Comparison of ENCODE assay signal across 1 cellular context in the genomic region with DNA sequence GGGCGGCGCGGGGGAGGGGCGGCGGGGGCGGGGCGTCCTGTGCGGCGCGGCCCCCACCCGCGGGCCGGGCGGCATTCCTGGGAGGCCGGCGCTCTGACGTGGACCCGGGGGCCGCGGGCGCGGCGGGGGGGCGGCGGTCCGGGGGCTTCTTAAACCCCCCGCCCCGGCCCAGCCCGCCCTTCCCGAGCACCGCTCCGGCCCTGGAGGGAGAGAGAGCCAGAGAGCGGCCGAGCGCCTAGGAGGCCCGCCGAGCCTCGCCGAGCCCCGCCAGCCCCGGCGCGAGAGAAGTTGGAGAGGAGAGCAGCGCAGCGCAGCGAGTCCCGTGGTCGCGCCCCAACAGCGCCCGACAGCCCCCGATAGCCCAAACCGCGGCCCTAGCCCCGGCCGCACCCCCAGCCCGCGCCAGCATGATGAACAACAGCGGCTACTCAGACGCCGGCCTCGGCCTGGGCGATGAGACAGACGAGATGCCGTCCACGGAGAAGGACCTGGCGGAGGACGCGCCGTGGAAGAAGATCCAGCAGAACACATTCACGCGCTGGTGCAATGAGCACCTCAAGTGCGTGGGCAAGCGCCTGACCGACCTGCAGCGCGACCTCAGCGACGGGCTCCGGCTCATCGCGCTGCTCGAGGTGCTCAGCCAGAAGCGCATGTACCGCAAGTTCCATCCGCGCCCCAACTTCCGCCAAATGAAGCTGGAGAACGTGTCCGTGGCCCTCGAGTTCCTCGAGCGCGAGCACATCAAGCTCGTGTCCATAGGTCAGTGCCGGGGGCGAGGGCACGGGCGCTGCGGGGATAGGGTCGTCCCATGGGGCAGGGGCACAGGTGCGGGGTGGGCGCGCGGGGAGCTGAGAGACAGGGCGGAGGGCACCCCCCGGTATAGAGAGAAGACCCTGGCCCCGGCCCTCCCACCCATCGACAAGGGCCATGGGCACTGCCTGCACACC.
A peak's percentile ranks its signal among the peaks of the same experiment; 100 is the strongest.
TF ChIP-seq lines count a peak whose summit lies in the region.

FLNC (plus strand) TSS at position 176 of the 947 bp plus-strand sequence; CDS start at position 408, 232 bp downstream.

TF ChIP-seq in K562, 482 proteins besides CTCF, POLR2A, EP300 and RAD21 (continued from another document and continues in another):
- TF ChIP-seq NKRF (IDR thresholded peaks at IDR 0.05; ENCODE audit: borderline replicate concordance) (peak; percentile 84; the same call in 1 of the 2 replicates), SRSF9 (IDR thresholded peaks at IDR 0.05; ENCODE audit: borderline replicate concordance, low read depth, low read length) (no peak), PRMT5 (CRISPR knock-in tag; IDR thresholded peaks at IDR 0.05) (no peak), MIER1 (IDR thresholded peaks at IDR 0.05; ENCODE audit: low read depth) (no peak), TARDBP (IDR thresholded peaks at IDR 0.05) (0 out of 2 replicates have a peak, but pooled peaks have one; percentile 64), MLX (CRISPR knock-in tag; conservative IDR thresholded peaks at IDR 0.05) (peak in 1 of 2 experiments; percentile 90; a peak in 2 of 4 replicates), ZNF232 (CRISPR knock-in tag; IDR thresholded peaks at IDR 0.05) (0 out of 2 replicates have a peak, but pooled peaks have one; percentile 23), HDAC3 (IDR thresholded peaks at IDR 0.05; ENCODE audit: borderline replicate concordance, partially characterized antibody) (no peak), MITF (IDR thresholded peaks at IDR 0.05) (no peak), SLC30A9 (CRISPR knock-in tag; IDR thresholded peaks at IDR 0.05) (0 out of 2 replicates have a peak, but pooled peaks have one; percentile 23), ZNF609 (CRISPR knock-in tag; IDR thresholded peaks at IDR 0.05; ENCODE audit: borderline replicate concordance) (no peak), FOS (IDR thresholded peaks at IDR 0.05; ENCODE audit: extremely low read depth, insufficient read length) (no peak), JUND (IDR thresholded peaks at IDR 0.05; ENCODE audit: borderline replicate concordance, low read depth, low read length) (no peak), JUND (tag; IDR thresholded peaks at IDR 0.05; ENCODE audit: borderline replicate concordance, low read depth, low read length) (no peak), MEF2A (IDR thresholded peaks at IDR 0.05; ENCODE audit: control insufficient read depth, low read depth, low read length) (no peak), ZNF133 (CRISPR knock-in tag; IDR thresholded peaks at IDR 0.05) (no peak), SETDB1 (IDR thresholded peaks at IDR 0.05; ENCODE audit: low read length) (no peak), ZEB2 (IDR thresholded peaks at IDR 0.05) (no peak), HDAC1 (IDR thresholded peaks at IDR 0.05) (peak in 1 of 2 experiments; percentile 87; a peak in 2 of 4 replicates), MTF1 (CRISPR knock-in tag; IDR thresholded peaks at IDR 0.05; ENCODE audit: borderline replicate concordance) (no peak), NFATC3 (IDR thresholded peaks at IDR 0.05) (peak; percentile 97), SUPT5H (IDR thresholded peaks at IDR 0.05) (peak; percentile 44), CAMTA2 (CRISPR knock-in tag; conservative IDR thresholded peaks at IDR 0.05) (no peak), THRAP3 (IDR thresholded peaks at IDR 0.05; ENCODE audit: borderline replicate concordance) (0 out of 2 replicates have a peak, but pooled peaks have one; percentile 26), ATF2 (CRISPR knock-in tag; IDR thresholded peaks at IDR 0.05) (no peak), SP2 (IDR thresholded peaks at IDR 0.05; ENCODE audit: extremely low read depth, low read depth, low read length, poor library complexity, severe bottlenecking) (no peak), RBM39 (optimal IDR thresholded peaks at IDR 0.05; ENCODE audit: low read depth, low read length) (no peak), ZFP36 (IDR thresholded peaks at IDR 0.05; ENCODE audit: low read depth, low read length, partially characterized antibody) (no peak), OTX1 (CRISPR knock-in tag; IDR thresholded peaks at IDR 0.05) (no peak), YY1 (IDR thresholded peaks at IDR 0.05; ENCODE audit: borderline replicate concordance in 1 of 3, control insufficient read depth in 1 of 3, extremely low read depth in 1 of 3, insufficient read depth in 3 of 3, insufficient read length in 1 of 3, insufficient replicate concordance in 2 of 3, low read depth in 1 of 3, low read length in 2 of 3) (no peak), NCOR1 (IDR thresholded peaks at IDR 0.05) (peak; percentile 28; the same call in 1 of the 2 replicates), FOSL1 (tag; conservative IDR thresholded peaks at IDR 0.05) (no peak; the same call in 1 of the 2 replicates)
- TF ChIP-seq, protein P1, sequence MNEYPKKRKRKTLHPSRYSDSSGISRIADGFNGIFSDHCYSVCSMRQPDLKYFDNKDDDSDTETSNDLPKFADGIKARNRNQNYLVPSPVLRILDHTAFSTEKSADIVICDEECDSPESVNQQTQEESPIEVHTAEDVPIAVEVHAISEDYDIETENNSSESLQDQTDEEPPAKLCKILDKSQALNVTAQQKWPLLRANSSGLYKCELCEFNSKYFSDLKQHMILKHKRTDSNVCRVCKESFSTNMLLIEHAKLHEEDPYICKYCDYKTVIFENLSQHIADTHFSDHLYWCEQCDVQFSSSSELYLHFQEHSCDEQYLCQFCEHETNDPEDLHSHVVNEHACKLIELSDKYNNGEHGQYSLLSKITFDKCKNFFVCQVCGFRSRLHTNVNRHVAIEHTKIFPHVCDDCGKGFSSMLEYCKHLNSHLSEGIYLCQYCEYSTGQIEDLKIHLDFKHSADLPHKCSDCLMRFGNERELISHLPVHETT (CRISPR knock-in tag; conservative IDR thresholded peaks at IDR 0.05 in 1 of 2, IDR thresholded peaks at IDR 0.05 in 1 of 2) = peak in 1 of 2 experiments; percentile 5; a peak in 1 of 4 replicates
- TF ChIP-seq, protein P2, sequence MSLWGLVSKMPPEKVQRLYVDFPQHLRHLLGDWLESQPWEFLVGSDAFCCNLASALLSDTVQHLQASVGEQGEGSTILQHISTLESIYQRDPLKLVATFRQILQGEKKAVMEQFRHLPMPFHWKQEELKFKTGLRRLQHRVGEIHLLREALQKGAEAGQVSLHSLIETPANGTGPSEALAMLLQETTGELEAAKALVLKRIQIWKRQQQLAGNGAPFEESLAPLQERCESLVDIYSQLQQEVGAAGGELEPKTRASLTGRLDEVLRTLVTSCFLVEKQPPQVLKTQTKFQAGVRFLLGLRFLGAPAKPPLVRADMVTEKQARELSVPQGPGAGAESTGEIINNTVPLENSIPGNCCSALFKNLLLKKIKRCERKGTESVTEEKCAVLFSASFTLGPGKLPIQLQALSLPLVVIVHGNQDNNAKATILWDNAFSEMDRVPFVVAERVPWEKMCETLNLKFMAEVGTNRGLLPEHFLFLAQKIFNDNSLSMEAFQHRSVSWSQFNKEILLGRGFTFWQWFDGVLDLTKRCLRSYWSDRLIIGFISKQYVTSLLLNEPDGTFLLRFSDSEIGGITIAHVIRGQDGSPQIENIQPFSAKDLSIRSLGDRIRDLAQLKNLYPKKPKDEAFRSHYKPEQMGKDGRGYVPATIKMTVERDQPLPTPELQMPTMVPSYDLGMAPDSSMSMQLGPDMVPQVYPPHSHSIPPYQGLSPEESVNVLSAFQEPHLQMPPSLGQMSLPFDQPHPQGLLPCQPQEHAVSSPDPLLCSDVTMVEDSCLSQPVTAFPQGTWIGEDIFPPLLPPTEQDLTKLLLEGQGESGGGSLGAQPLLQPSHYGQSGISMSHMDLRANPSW (CRISPR knock-in tag; IDR thresholded peaks at IDR 0.05) = 0 out of 2 replicates have a peak, but pooled peaks have one; percentile 66
- TF ChIP-seq, protein P3, sequence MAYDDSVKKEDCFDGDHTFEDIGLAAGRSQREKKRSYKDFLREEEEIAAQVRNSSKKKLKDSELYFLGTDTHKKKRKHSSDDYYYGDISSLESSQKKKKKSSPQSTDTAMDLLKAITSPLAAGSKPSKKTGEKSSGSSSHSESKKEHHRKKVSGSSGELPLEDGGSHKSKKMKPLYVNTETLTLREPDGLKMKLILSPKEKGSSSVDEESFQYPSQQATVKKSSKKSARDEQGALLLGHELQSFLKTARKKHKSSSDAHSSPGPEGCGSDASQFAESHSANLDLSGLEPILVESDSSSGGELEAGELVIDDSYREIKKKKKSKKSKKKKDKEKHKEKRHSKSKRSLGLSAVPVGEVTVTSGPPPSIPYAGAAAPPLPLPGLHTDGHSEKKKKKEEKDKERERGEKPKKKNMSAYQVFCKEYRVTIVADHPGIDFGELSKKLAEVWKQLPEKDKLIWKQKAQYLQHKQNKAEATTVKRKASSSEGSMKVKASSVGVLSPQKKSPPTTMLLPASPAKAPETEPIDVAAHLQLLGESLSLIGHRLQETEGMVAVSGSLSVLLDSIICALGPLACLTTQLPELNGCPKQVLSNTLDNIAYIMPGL (CRISPR knock-in tag; IDR thresholded peaks at IDR 0.05) = peak; percentile 92
- TF ChIP-seq, protein P4, sequence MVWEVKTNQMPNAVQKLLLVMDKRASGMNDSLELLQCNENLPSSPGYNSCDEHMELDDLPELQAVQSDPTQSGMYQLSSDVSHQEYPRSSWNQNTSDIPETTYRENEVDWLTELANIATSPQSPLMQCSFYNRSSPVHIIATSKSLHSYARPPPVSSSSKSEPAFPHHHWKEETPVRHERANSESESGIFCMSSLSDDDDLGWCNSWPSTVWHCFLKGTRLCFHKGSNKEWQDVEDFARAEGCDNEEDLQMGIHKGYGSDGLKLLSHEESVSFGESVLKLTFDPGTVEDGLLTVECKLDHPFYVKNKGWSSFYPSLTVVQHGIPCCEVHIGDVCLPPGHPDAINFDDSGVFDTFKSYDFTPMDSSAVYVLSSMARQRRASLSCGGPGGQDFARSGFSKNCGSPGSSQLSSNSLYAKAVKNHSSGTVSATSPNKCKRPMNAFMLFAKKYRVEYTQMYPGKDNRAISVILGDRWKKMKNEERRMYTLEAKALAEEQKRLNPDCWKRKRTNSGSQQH (CRISPR knock-in tag; IDR thresholded peaks at IDR 0.05) = no peak
